In genomic region chr21:43279578-43279894, GRCh38 we compare ENCODE assay signal across 25 cellular contexts.
"Had no signal": no experiment of that assay in that cellular context is flagged by ENCODE, and none has a peak within 500 bp of the region (broad histone marks: within the 10 kb centered on the region; RNA-seq: fewer than 3 reads in every experiment).

No MANE protein-coding gene starts in this region.

- H3K27ac ChIP-seq: adrenal gland, body of pancreas, coronary artery, left lung, neutrophil, ovary, stomach, thyroid gland had no signal

- DNase-seq: activated B cell treated with CpG ODN at 0.5 μM for 24 hours; activated CD4-positive, alpha-beta T cell treated with anti-CD3 and anti-CD28 coated beads, Interleukin-2, amount 50 U/mL, for 4 hours; activated effector memory CD4-positive, alpha-beta T cell treated with anti-CD3 and anti-CD28 coated beads, Interleukin-2, amount 50 U/mL, for 16 hours; activated naive CD4-positive, alpha-beta T cell treated with anti-CD3 and anti-CD28 coated beads for 36 hours; activated naive CD8-positive, alpha-beta T cell treated with anti-CD3 and anti-CD28 coated beads for 36 hours; adrenal gland; body of pancreas; cerebellar nuclear complex; foreskin fibroblast; kidney glomerular epithelial cell; left lung; mammary epithelial cell; retina; stimulated activated CD4-positive, alpha-beta T cell treated with anti-CD3 and anti-CD28 coated beads, Interleukin-15, amount 100 ng/mL, for 24 hours; stimulated activated CD4-positive, alpha-beta T cell treated with anti-CD3 and anti-CD28 coated beads, Interleukin-2, amount 100 ng/mL, for 24 hours; stimulated activated naive B cell treated with anti-CD40 and anti-IgM and Interleukin-4, amounts not matched to agents 10 μg/mL and 1 μg/mL and 100 μg/mL, for 72 hours; stomach; thyroid gland had no signal

- H3K9me3 ChIP-seq: adrenal gland, body of pancreas, left lung, neutrophil, ovary, stomach, thyroid gland had no signal

- H3K27me3 ChIP-seq: adrenal gland, body of pancreas, ovary, thyroid gland had no signal

- H3K4me3 ChIP-seq: adrenal gland, body of pancreas, coronary artery, left lung, ovary, smooth muscle cell, stomach, thyroid gland had no signal

- H3K4me1 ChIP-seq: adrenal gland, body of pancreas had no signal

- H3K36me3 Mint-ChIP-seq: activated naive CD8-positive, alpha-beta T cell treated with anti-CD3 and anti-CD28 coated beads for 36 hours; stimulated activated naive B cell treated with anti-CD40 and anti-IgM and Interleukin-4, amounts not matched to agents 10 μg/mL and 1 μg/mL and 100 μg/mL, for 72 hours had no signal

- ATAC-seq: body of pancreas; left lung; stimulated activated naive B cell treated with anti-CD40 and anti-IgM and Interleukin-4, amounts not matched to agents 10 μg/mL and 1 μg/mL and 100 μg/mL, for 72 hours had no signal

- H3K27ac Mint-ChIP-seq: activated B cell treated with CpG ODN at 0.5 μM for 24 hours; activated naive CD4-positive, alpha-beta T cell treated with anti-CD3 and anti-CD28 coated beads for 36 hours; activated naive CD8-positive, alpha-beta T cell treated with anti-CD3 and anti-CD28 coated beads for 36 hours; nephron; progenitor cell of endocrine pancreas; stimulated activated naive B cell treated with anti-CD40 and anti-IgM and Interleukin-4, amounts not matched to agents 10 μg/mL and 1 μg/mL and 100 μg/mL, for 72 hours; T-helper 2 cell treated with Interferon-gamma antibody and Interleukin-4, amounts not matched to agents 5 μg/mL and 100 μg/mL, for 36 hours had no signal

- H3K36me3 ChIP-seq: adrenal gland, left lung, neutrophil, ovary, stomach, thyroid gland had no signal

- H3K9me3 Mint-ChIP-seq: activated B cell treated with CpG ODN at 0.5 μM for 24 hours; activated naive CD4-positive, alpha-beta T cell treated with anti-CD3 and anti-CD28 coated beads for 36 hours; activated naive CD8-positive, alpha-beta T cell treated with anti-CD3 and anti-CD28 coated beads for 36 hours; T-helper 2 cell treated with Interferon-gamma antibody and Interleukin-4, amounts not matched to agents 5 μg/mL and 100 μg/mL, for 36 hours had no signal

- H3K4me3 Mint-ChIP-seq: activated B cell treated with CpG ODN at 0.5 μM for 24 hours; activated naive CD4-positive, alpha-beta T cell treated with anti-CD3 and anti-CD28 coated beads for 36 hours; activated naive CD8-positive, alpha-beta T cell treated with anti-CD3 and anti-CD28 coated beads for 36 hours; nephron; stimulated activated naive B cell treated with anti-CD40 and anti-IgM and Interleukin-4, amounts not matched to agents 10 μg/mL and 1 μg/mL and 100 μg/mL, for 72 hours; T-helper 2 cell treated with Interferon-gamma antibody and Interleukin-4, amounts not matched to agents 5 μg/mL and 100 μg/mL, for 36 hours had no signal

- H3K4me2 ChIP-seq: smooth muscle cell had no signal
